ENCODE assay signal across 10 cellular contexts in the genomic region with DNA sequence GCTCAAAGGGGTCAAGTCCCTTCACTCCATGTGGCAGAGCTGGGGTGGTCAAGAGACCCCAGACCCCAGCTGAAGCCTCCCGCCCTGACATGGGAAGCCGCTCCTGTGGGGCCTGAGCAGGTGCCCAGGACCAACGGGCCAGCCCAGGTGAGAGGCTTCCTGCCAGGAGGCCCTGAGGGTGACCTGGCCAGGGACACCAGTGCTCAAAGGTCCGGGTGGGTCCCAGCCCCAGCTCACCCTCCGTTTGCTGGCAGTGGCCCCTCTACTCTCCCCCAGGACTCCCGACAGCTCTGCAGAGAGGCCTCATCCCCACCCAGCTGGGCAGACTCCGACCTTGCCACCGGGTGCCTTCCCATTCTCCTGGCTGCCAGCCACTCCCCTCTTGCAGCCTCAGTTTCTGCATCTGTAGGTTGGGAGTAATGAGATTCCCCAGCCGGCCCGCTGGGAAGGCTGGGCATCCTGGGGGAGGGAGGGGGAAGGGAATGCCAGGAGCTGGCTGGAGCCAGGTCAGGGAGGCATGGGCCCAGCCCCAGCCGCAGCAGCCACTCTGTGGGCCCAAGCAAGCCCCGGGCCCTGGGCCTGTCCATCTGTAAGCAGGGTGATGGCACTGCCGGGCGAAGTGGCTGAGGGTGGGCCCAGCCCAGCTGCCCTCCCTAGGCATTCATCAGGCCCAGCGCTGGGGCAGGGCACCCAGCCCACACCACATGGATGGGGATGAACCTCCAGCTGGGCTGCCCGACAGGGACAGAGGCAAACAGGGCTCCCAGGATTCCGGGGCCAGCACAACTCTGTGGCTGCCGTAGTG. TPM values are rescaled to one million over a fixed set of nuclear protein-coding genes. Genes with fewer than 3 reads are reported as not detected.
DNase-seq lines count a peak whose midpoint lies in the region; ATAC-seq and TF ChIP-seq lines count a peak whose summit lies in the region.
"Had no signal": no experiment of that assay in that cellular context is flagged by ENCODE, and none has a peak within 500 bp of the region (broad histone marks: within the 10 kb centered on the region; RNA-seq: fewer than 3 reads in every experiment).

No MANE protein-coding gene starts in this region.

- H3K9ac ChIP-seq in muscle layer of colon (ENCODE audit: low read length) = peak overlapping the region; percentile 53

- H3K27ac ChIP-seq in coronary artery (peak overlapping the region; percentile 85 to 93), muscle layer of colon (ENCODE audit: low read depth, low read length) (peak overlapping the region; percentile 67), transverse colon (peak overlapping the region; percentile 86 to 92 (median 88))

- ATAC-seq in HG02884 (IDR thresholded peaks at IDR 0.05; ENCODE audit: unreplicated experiment) = no peak

- H3K4me3 ChIP-seq in coronary artery (peak overlapping the region; percentile 78), muscle layer of colon (ENCODE audit: low read depth in 1 of 2, low read length in 2 of 2) (peak overlapping the region; percentile 40 to 62), transverse colon (no peak overlapping the region)

- H3K9me3 Mint-ChIP-seq in activated CD4-positive, alpha-beta T cell treated with anti-CD3 and anti-CD28 coated beads, Interleukin-2, amount 10 ng/mL, durations not matched to agents 24 days and 14 days = peaks cover 10% of the 10 kb centered on the region

- H3K4me1 Mint-ChIP-seq in activated CD4-positive, alpha-beta T cell treated with anti-CD3 and anti-CD28 coated beads, Interleukin-2, amount 10 ng/mL, durations not matched to agents 24 days and 14 days = peaks cover 22% of the 10 kb centered on the region

- in situ Hi-C loops in transverse colon (cut with MboI; ENCODE audit: low pct_ligation_motif_present in 1 of 4, low pct_unique_long_range_greater_than_20kb in 1 of 4, low sequenced_read_pairs in 3 of 4) = no loop called here

- peak overlapping the region; percentile 85 for H3K27ac Mint-ChIP-seq in activated CD4-positive, alpha-beta T cell treated with anti-CD3 and anti-CD28 coated beads, Interleukin-2, amount 10 ng/mL, durations not matched to agents 24 days and 14 days

- no peak for TF ChIP-seq EP300 in transverse colon (IDR thresholded peaks at IDR 0.05; ENCODE audit: low read depth)

- H3K4me1 ChIP-seq in muscle layer of colon (ENCODE audit: insufficient read depth, low read length) (peaks cover 47% of the 10 kb centered on the region), transverse colon (peaks cover 52 to 61% (median 58%) of the 10 kb centered on the region in 4 donors)

- no peaks in the 10 kb centered on the region for H3K27me3 ChIP-seq in muscle layer of colon (ENCODE audit: control insufficient read depth in 1 of 2, insufficient read depth in 2 of 2, low read length in 2 of 2)
- H3K27me3 ChIP-seq in transverse colon = no peaks in the 10 kb centered on the region
- H3K27me3 ChIP-seq: ovary had no signal

- H3K27me3 Mint-ChIP-seq in activated CD4-positive, alpha-beta T cell treated with anti-CD3 and anti-CD28 coated beads, Interleukin-2, amount 10 ng/mL, durations not matched to agents 24 days and 14 days = peaks cover 13% of the 10 kb centered on the region

- intact Hi-C loops in activated CD4-positive, alpha-beta T cell treated with anti-CD3 and anti-CD28 coated beads, Interleukin-2, amount 10 ng/mL, durations not matched to agents 24 days and 14 days (cut with micrococcal nuclease) = no loop called here
- intact Hi-C loops in transverse colon (cut with DNase I; ENCODE audit: low total_unique reads) = no loop called here

- no peaks in the 10 kb centered on the region for H3K36me3 Mint-ChIP-seq in activated CD4-positive, alpha-beta T cell treated with anti-CD3 and anti-CD28 coated beads, Interleukin-2, amount 10 ng/mL, durations not matched to agents 24 days and 14 days (ENCODE audit: low read depth)

- no peaks in the 10 kb centered on the region for H3K9me3 ChIP-seq in muscle layer of colon (ENCODE audit: low read length)
- H3K9me3 ChIP-seq in transverse colon = no peaks in the 10 kb centered on the region
- H3K9me3 ChIP-seq: ovary had no signal

- TF ChIP-seq CTCF in coronary artery (IDR thresholded peaks at IDR 0.05) (no peak), transverse colon (IDR thresholded peaks at IDR 0.05) (no peak)

- 88% methylated on average over 15 of the region's 18 CpGs; no CpG with 5 or more reads in 1 of the 2 donors for WGBS in transverse colon (ENCODE audit: low coverage in 1 of 2), 2 donors

- H3K4me3 Mint-ChIP-seq in activated CD4-positive, alpha-beta T cell treated with anti-CD3 and anti-CD28 coated beads, Interleukin-2, amount 10 ng/mL, durations not matched to agents 24 days and 14 days = peak overlapping the region; percentile 77

- DNase-seq in activated CD4-positive, alpha-beta T cell treated with anti-CD3 and anti-CD28 coated beads, Interleukin-2, amount 10 ng/mL, durations not matched to agents 24 days and 14 days = no peak
- no peak for DNase-seq in activated CD4-positive, alpha-beta T cell treated with anti-CD3 and anti-CD28 coated beads, Interleukin-2, amount 50 U/mL, for 4 hours
- peak; percentile 75 for DNase-seq in coronary artery (ENCODE audit: low spot score)
- no peak for DNase-seq in transverse colon
- no peak for DNase-seq in NCI-H2171 (lab: John Stamatoyannopoulos, UW)
- no peak for DNase-seq in NOMO-1 (lab: John Stamatoyannopoulos, UW; ENCODE audit: unreplicated experiment in 2 of 2)
- DNase-seq: 8988T had no signal

- no peak for TF ChIP-seq POLR2A in transverse colon (IDR thresholded peaks at IDR 0.05)

- no peaks in the 10 kb centered on the region for H3K36me3 ChIP-seq in muscle layer of colon (ENCODE audit: insufficient read depth, low read length)
- H3K36me3 ChIP-seq in transverse colon = no peaks in the 10 kb centered on the region
- H3K36me3 ChIP-seq: ovary had no signal

RNA-seq across cellular contexts. Expression of gene INF2, which starts 10.3 kb away (rescaled TPM):
- total RNA-seq in activated CD4-positive, alpha-beta T cell treated with anti-CD3 and anti-CD28 coated beads, Interleukin-2, amount 10 ng/mL, durations not matched to agents 24 days and 14 days = 90.9 and 92.3 TPM in 2 replicates
- 100 to 1,000 TPM; 187 to 510 (median 205) TPM for total RNA-seq in transverse colon

RNA-seq across cellular contexts. Expression of gene ADSS1, which starts 44.9 kb away (rescaled TPM):
- total RNA-seq in activated CD4-positive, alpha-beta T cell treated with anti-CD3 and anti-CD28 coated beads, Interleukin-2, amount 10 ng/mL, durations not matched to agents 24 days and 14 days = 0.96 and 1.4 TPM in 2 replicates
- 10 to 100 TPM in 1 of 4 donors, 1 to 10 TPM in 2, not detected in 1; 4.4 to 11.3 (median 7.1) TPM for total RNA-seq in transverse colon

Comparison
In these comparisons a context has a peak if more than half of its experiments do, and no peak if none do; other contexts are left out.
1. H3K4me3 ChIP-seq: peak in coronary artery (single experiment) and muscle layer of colon (2 of 2); none in transverse colon (0 of 4).
2. Peak in every context shown above with its lines, with median percentiles within 50 percentile points of each other: H3K27ac ChIP-seq.